Comparison of ENCODE assay signal across 2 cellular contexts in genomic region chr1:85447000-85447943, GRCh38.
TF ChIP-seq lines count a peak whose summit lies in the region.

No MANE protein-coding gene starts in this region.

TF ChIP-seq in IMR-90, 13 proteins besides CTCF, POLR2A, EP300 and RAD21:
- TF ChIP-seq BHLHE40 (IDR thresholded peaks at IDR 0.05; ENCODE audit: low read depth, low read length) (no peak), SMC3 (IDR thresholded peaks at IDR 0.05; ENCODE audit: low read depth, low read length) (no peak), NFE2L2 (IDR thresholded peaks at IDR 0.05; ENCODE audit: low read depth, low read length) (no peak), CHD1 (IDR thresholded peaks at IDR 0.05; ENCODE audit: low read depth, low read length) (no peak), RFX5 (IDR thresholded peaks at IDR 0.05; ENCODE audit: low read depth, low read length) (no peak), MXI1 (IDR thresholded peaks at IDR 0.05; ENCODE audit: borderline replicate concordance, low read depth, low read length) (no peak), ELK1 (IDR thresholded peaks at IDR 0.05; ENCODE audit: borderline replicate concordance, low read depth, low read length) (no peak), FOS (IDR thresholded peaks at IDR 0.05; ENCODE audit: low read depth, low read length) (no peak), CEBPB (IDR thresholded peaks at IDR 0.05; ENCODE audit: low read depth, low read length) (no peak), MAFK (IDR thresholded peaks at IDR 0.05; ENCODE audit: low read depth, low read length) (no peak; the same call in 1 of the 2 replicates)

TF ChIP-seq in endothelial cell of umbilical vein, 7 proteins besides CTCF, POLR2A, EP300 and RAD21:
- no peak for TF ChIP-seq FOS (IDR thresholded peaks at IDR 0.05; ENCODE audit: borderline replicate concordance, insufficient read depth, low read length)
- no peak for TF ChIP-seq JUN (IDR thresholded peaks at IDR 0.05; ENCODE audit: borderline replicate concordance, insufficient read depth, insufficient read length, low read depth)
- no peak for TF ChIP-seq GATA2 (IDR thresholded peaks at IDR 0.05; ENCODE audit: insufficient read depth, insufficient read length, low read depth, low read length)
- TF ChIP-seq EZH2 (IDR thresholded peaks at IDR 0.05; ENCODE audit: borderline replicate concordance, low read depth, low read length, severe bottlenecking), result no peak
- TF ChIP-seq MAX (IDR thresholded peaks at IDR 0.05; ENCODE audit: insufficient read depth, insufficient read length), result no peak
- no peak for TF ChIP-seq POLR2AphosphoS5 (IDR thresholded peaks at IDR 0.05; ENCODE audit: insufficient read depth, low read depth, low read length)
- TF ChIP-seq MYC (IDR thresholded peaks at IDR 0.05; ENCODE audit: low read depth, low read length), result no peak
